Comparison of ENCODE assay signal across 27 cellular contexts in genomic region chr20:23133560-23133998, GRCh38. TPM values are rescaled to one million over a fixed set of nuclear protein-coding genes. Genes with fewer than 3 reads are reported as not detected.
A peak's percentile ranks its signal among the peaks of the same experiment; 100 is the strongest.
DNase-seq lines count a peak whose midpoint lies in the region; ATAC-seq and TF ChIP-seq lines count a peak whose summit lies in the region.
"Had no signal": no experiment of that assay in that cellular context is flagged by ENCODE, and none has a peak within 500 bp of the region (broad histone marks: within the 10 kb centered on the region; RNA-seq: fewer than 3 reads in every experiment).

No MANE protein-coding gene starts in this region.

- no peak overlapping the region for H3K4me3 ChIP-seq in coronary artery
- no peak overlapping the region for H3K4me3 ChIP-seq in lung
- no peak overlapping the region for H3K4me3 ChIP-seq in subcutaneous abdominal adipose tissue (ENCODE audit: low read depth in 1 of 5, low read length in 5 of 5)
- H3K4me3 ChIP-seq in effector memory CD4-positive, alpha-beta T cell (ENCODE audit: insufficient read depth, low read depth, low read length, poor library complexity, severe bottlenecking) = no peak overlapping the region
- H3K4me3 ChIP-seq: ascending aorta, dorsolateral prefrontal cortex, gastroesophageal sphincter, GM23338, ovary, right lobe of liver had no signal

- H3K9me3 ChIP-seq in lung (ENCODE audit: control insufficient read depth in 2 of 2, insufficient read depth in 1 of 2, low read length in 1 of 2) (peaks cover 0 to 2% of the 10 kb centered on the region in 2 donors), subcutaneous abdominal adipose tissue (ENCODE audit: control insufficient read depth in 5 of 5, low read length in 5 of 5) (no peaks in the 10 kb centered on the region)
- no peaks in the 10 kb centered on the region for H3K9me3 ChIP-seq in effector memory CD4-positive, alpha-beta T cell (ENCODE audit: control insufficient read depth, low read length)
- H3K9me3 ChIP-seq: ascending aorta, gastroesophageal sphincter, ovary, right lobe of liver had no signal

- ATAC-seq in lung (ENCODE audit: insufficient read depth, low FRiP score) = no peak
- ATAC-seq: activated naive CD4-positive, alpha-beta T cell treated with anti-CD3 and anti-CD28 coated beads, Interleukin-2, amount 50 U/mL, for 72 hours; CD8-positive, alpha-beta T cell; GM23338 had no signal

- peaks cover 0 to 10% of the 10 kb centered on the region in 2 donors for H3K4me1 ChIP-seq in lung (ENCODE audit: control insufficient read depth in 2 of 2, insufficient read depth in 2 of 2, low read length in 2 of 2)
- peaks cover 3 to 55% (median 35%) of the 10 kb centered on the region in 5 donors for H3K4me1 ChIP-seq in subcutaneous abdominal adipose tissue (ENCODE audit: control insufficient read depth in 5 of 5, insufficient read depth in 5 of 5, low read length in 5 of 5)
- H3K4me1 ChIP-seq in effector memory CD4-positive, alpha-beta T cell (ENCODE audit: control insufficient read depth, insufficient read depth, low read length, poor library complexity, severe bottlenecking) = peaks cover 5% of the 10 kb centered on the region
- H3K4me1 ChIP-seq: ascending aorta, right lobe of liver had no signal

- TF ChIP-seq CTCF in coronary artery (IDR thresholded peaks at IDR 0.05) (no peak), lung (IDR thresholded peaks at IDR 0.05; ENCODE audit: control extremely low read depth, extremely low read depth) (no peak)

- WGBS in lung, 2 donors = 74 to 84% methylated on average over 8 of the region's 8 CpGs

- H3K27me3 ChIP-seq in lung (ENCODE audit: control insufficient read depth, insufficient read depth) (no peaks in the 10 kb centered on the region), subcutaneous abdominal adipose tissue (ENCODE audit: control insufficient read depth in 5 of 5, insufficient read depth in 4 of 5, low read length in 5 of 5) (no peaks in the 10 kb centered on the region)
- no peaks in the 10 kb centered on the region for H3K27me3 ChIP-seq in effector memory CD4-positive, alpha-beta T cell (replicated peaks; ENCODE audit: control insufficient read depth, insufficient read depth, low read length, poor library complexity, severe bottlenecking)
- H3K27me3 ChIP-seq: ascending aorta, dorsolateral prefrontal cortex, gastroesophageal sphincter, ovary, right lobe of liver had no signal

- no peaks in the 10 kb centered on the region for H3K36me3 ChIP-seq in lung (ENCODE audit: control insufficient read depth in 2 of 2, insufficient read depth in 2 of 2, low read length in 2 of 2)
- H3K36me3 ChIP-seq in subcutaneous abdominal adipose tissue (ENCODE audit: control insufficient read depth in 5 of 5, insufficient read depth in 5 of 5, low read length in 5 of 5) = no peaks in the 10 kb centered on the region
- no peaks in the 10 kb centered on the region for H3K36me3 ChIP-seq in effector memory CD4-positive, alpha-beta T cell (ENCODE audit: control insufficient read depth, insufficient read depth, low read length)
- H3K36me3 ChIP-seq: ascending aorta, gastroesophageal sphincter, ovary, right lobe of liver had no signal

- no peak overlapping the region for H3K27ac ChIP-seq in coronary artery
- H3K27ac ChIP-seq in lung (ENCODE audit: low read depth in 1 of 2, low read length in 1 of 2) = peak overlapping the region; percentile 24 to 82
- peak overlapping the region; percentile 76 for H3K27ac ChIP-seq in subcutaneous abdominal adipose tissue (ENCODE audit: low read depth, low read length)
- H3K27ac ChIP-seq in effector memory CD4-positive, alpha-beta T cell (ENCODE audit: insufficient read depth, low read length, poor library complexity, severe bottlenecking) = no peak overlapping the region
- H3K27ac ChIP-seq: ascending aorta, KMS-11, ovary, right lobe of liver had no signal

- DNase-seq in HUDEP-2 (lab: John Stamatoyannopoulos, UW; ENCODE audit: unreplicated experiment in 76 of 76) (peak in 74 of 76 experiments; percentile 25 to 95 (median 77)), coronary artery (ENCODE audit: low spot score) (peak; percentile 24), lung (ENCODE audit: low spot score) (no peak), NCI-H2107 treated with DMSO at 0.1 percent for 48 hours (lab: John Stamatoyannopoulos, UW; ENCODE audit: unreplicated experiment) (no peak), DMS 273 treated with DMSO at 0.1 percent for 48 hours (lab: John Stamatoyannopoulos, UW) (no peak)
- no peak for DNase-seq in effector memory CD4-positive, alpha-beta T cell
- DNase-seq: activated CD4-positive, alpha-beta T cell treated with anti-CD3 and anti-CD28 coated beads, Interleukin-2, amount 50 U/mL, for 1 hour; CD8-positive, alpha-beta T cell; central memory CD4-positive, alpha-beta T cell; DMS79; mesenchymal stem cell; naive B cell; NCI-H1694 treated with DMSO at 0.1 percent for 48 hours; NCI-H226; NCI-H774; ovary; SHP77 treated with DMSO at 0.1 percent for 48 hours had no signal

- peak overlapping the region in 2 of 5 donors; percentile 14 to 41 for H3K9ac ChIP-seq in subcutaneous abdominal adipose tissue (ENCODE audit: low read length in 5 of 5)
- H3K9ac ChIP-seq: KMS-11 had no signal

RNA-seq across cellular contexts. Expression of gene CD93, which starts 47.5 kb away (rescaled TPM):
- 100 to 1,000 TPM; 133 to 239 TPM for total RNA-seq in lung
- polyA plus RNA-seq in lung = 100 to 1,000 TPM in 1 of 2 donors, 10 to 100 TPM in 1; 17.9 to 119 TPM
- total RNA-seq: GM23338, OCI-LY7 had no signal
- polyA plus RNA-seq: keratinocyte had no signal

Comparison
In these comparisons a context has a peak if more than half of its experiments do, and no peak if none do; other contexts are left out.
1. DNase-seq: peak in HUDEP-2 (74 of 76) and coronary artery (single experiment); none in lung (single experiment), effector memory CD4-positive, alpha-beta T cell (0 of 3), NCI-H2107 treated with DMSO at 0.1 percent for 48 hours (single experiment) and DMS 273 treated with DMSO at 0.1 percent for 48 hours (single experiment).
2. H3K27ac ChIP-seq: peak in lung (2 of 2) and subcutaneous abdominal adipose tissue (single experiment); none in coronary artery (0 of 2) and effector memory CD4-positive, alpha-beta T cell (single experiment).